ENCODE assay signal across 22 cellular contexts in the genomic region with DNA sequence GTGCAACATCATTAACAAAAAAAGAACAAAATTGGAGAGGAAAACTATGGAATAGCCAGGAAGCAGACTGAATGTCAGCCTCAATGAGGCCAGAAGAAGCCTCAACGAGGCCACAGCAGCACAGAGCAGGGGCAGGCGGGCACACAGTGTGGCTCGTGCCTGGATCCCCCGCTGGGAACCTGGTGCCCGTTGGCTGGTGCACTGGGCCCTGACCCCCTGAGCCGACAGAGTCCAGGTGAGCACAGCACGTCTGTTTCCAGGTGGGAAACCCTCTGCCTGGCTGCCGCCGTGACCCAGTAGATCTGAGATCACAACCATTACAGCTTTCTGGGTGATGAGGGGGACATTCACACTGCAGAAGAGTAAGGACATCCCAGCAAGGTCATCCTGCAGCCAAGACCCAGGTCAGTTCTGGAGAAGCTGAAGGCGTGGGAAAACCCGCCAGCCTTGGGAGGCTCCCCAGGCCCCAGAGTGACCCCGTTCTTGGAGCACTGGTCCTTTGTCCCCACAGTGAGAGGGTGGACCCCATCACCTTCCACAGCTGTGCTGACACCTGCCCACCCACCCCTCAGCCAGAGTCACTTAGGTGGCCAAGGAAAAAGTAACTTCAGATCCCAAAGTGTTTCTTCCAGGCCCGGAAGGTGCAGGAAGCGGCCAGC.
A peak's percentile ranks its signal among the peaks of the same experiment; 100 is the strongest.
DNase-seq lines count a peak whose midpoint lies in the region; ATAC-seq and TF ChIP-seq lines count a peak whose summit lies in the region.
"Had no signal": no experiment of that assay in that cellular context is flagged by ENCODE, and none has a peak within 500 bp of the region (broad histone marks: within the 10 kb centered on the region; RNA-seq: fewer than 3 reads in every experiment).

No MANE protein-coding gene starts in this region.

- H3K4me3 ChIP-seq in H7 (ENCODE audit: insufficient read depth, low read depth, low read length), result no peak overlapping the region
- no peak overlapping the region for H3K4me3 ChIP-seq in coronary artery
- no peak overlapping the region for H3K4me3 ChIP-seq in neuronal stem cell (ENCODE audit: low read length in 2 of 2)
- H3K4me3 ChIP-seq in PC-9, result no peak overlapping the region
- H3K4me3 ChIP-seq: A549; BLaER1 treated with 17β-estradiol and CSF1 and Interleukin-3, amounts not matched to agents 10 nM and 100 nM; GM12878 had no signal

- no peaks in the 10 kb centered on the region for H3K27me3 ChIP-seq in H7 (ENCODE audit: control insufficient read depth, insufficient read depth, low read length)
- H3K27me3 ChIP-seq in neuronal stem cell (ENCODE audit: control insufficient read depth in 3 of 3, insufficient read depth in 3 of 3, low read depth in 1 of 3, low read length in 3 of 3), result no peaks in the 10 kb centered on the region
- peaks cover 62% of the 10 kb centered on the region for H3K27me3 ChIP-seq in PC-9 (ENCODE audit: insufficient read depth, low read depth)
- H3K27me3 ChIP-seq: BE2C; BLaER1 treated with 17β-estradiol and CSF1 and Interleukin-3, amounts not matched to agents 10 nM and 100 nM had no signal

- H2AK5ac ChIP-seq in neuronal stem cell (ENCODE audit: low read depth, low read length), result peak overlapping the region; percentile 24

- H3K9ac ChIP-seq in neuronal stem cell (ENCODE audit: low read depth, low read length, poor library complexity), result no peak overlapping the region
- H3K9ac ChIP-seq: BLaER1 treated with 17β-estradiol and CSF1 and Interleukin-3, amounts not matched to agents 10 nM and 100 nM had no signal

- H3K4me1 ChIP-seq in neuronal stem cell (ENCODE audit: control insufficient read depth in 2 of 2, insufficient read depth in 1 of 2, low read depth in 1 of 2, low read length in 2 of 2), result no peaks in the 10 kb centered on the region
- no peaks in the 10 kb centered on the region for H3K4me1 ChIP-seq in PC-9 (replicated peaks; ENCODE audit: insufficient read depth)
- H3K4me1 ChIP-seq: A549; BE2C; BLaER1 treated with 17β-estradiol and CSF1 and Interleukin-3, amounts not matched to agents 10 nM and 100 nM had no signal

- H4K91ac ChIP-seq in neuronal stem cell (ENCODE audit: low read depth, low read length, poor library complexity), result peak overlapping the region; percentile 38

- H4K20me1 ChIP-seq in PC-9 (ENCODE audit: insufficient read depth), result no peaks in the 10 kb centered on the region
- H4K20me1 ChIP-seq: BLaER1 treated with 17β-estradiol and CSF1 and Interleukin-3, amounts not matched to agents 10 nM and 100 nM had no signal

- H3K23ac ChIP-seq in neuronal stem cell (ENCODE audit: low read depth, low read length, poor library complexity), result no peak overlapping the region

- no TSS peak for BruUV-seq in PC-9 (replicated peaks; lab: Mats Ljungman, UMichigan)

- H3K4me2 ChIP-seq in neuronal stem cell (ENCODE audit: insufficient read depth, low read length, poor library complexity, severe bottlenecking), result no peak overlapping the region
- no peak overlapping the region for H3K4me2 ChIP-seq in PC-9
- H3K4me2 ChIP-seq: A549; BLaER1 treated with 17β-estradiol and CSF1 and Interleukin-3, amounts not matched to agents 10 nM and 100 nM had no signal

- TF ChIP-seq CTCF in coronary artery (IDR thresholded peaks at IDR 0.05) (no peak), PC-9 (conservative IDR thresholded peaks at IDR 0.05) (no peak)

- H3F3A ChIP-seq in PC-9 (ENCODE audit: insufficient read depth, low read depth), result no peaks in the 10 kb centered on the region

- H2BK120ac ChIP-seq in neuronal stem cell (ENCODE audit: low read depth, low read length), result no peak overlapping the region

- H3K4ac ChIP-seq in neuronal stem cell (ENCODE audit: low read length), result no peak overlapping the region

- no peak overlapping the region for H3K14ac ChIP-seq in neuronal stem cell (ENCODE audit: low read length)

- WGBS in neuronal stem cell (ENCODE audit: extremely low coverage in 2 of 2, insufficient read length in 2 of 2, insufficient replicate concordance in 1 of 2), 2 donors, result no CpG with 5 or more reads among the region's 14 CpGs

- H2BK12ac ChIP-seq in neuronal stem cell (ENCODE audit: low read length), result no peak overlapping the region

- H2AFZ ChIP-seq in neuronal stem cell (ENCODE audit: low read length) (no peak overlapping the region), PC-9 (no peak overlapping the region)

- ATAC-seq in sciatic nerve (peak; percentile 29), HG03460 (IDR thresholded peaks at IDR 0.05; ENCODE audit: unreplicated experiment) (no peak), HG03196 (IDR thresholded peaks at IDR 0.05; ENCODE audit: unreplicated experiment) (no peak)
- ATAC-seq: A549, GM12878 had no signal

- H2BK5ac ChIP-seq in neuronal stem cell (ENCODE audit: low read length), result no peak overlapping the region

- H4K8ac ChIP-seq in neuronal stem cell (ENCODE audit: low read depth, low read length), result no peak overlapping the region

- POLR2A ChIA-PET in PC-9 (lab: Charles Lee; ENCODE audit: unreplicated experiment), result no interaction called here

- no peaks in the 10 kb centered on the region for H3K9me2 ChIP-seq in PC-9 (ENCODE audit: insufficient read depth)

- H3K18ac ChIP-seq in neuronal stem cell (ENCODE audit: low read length), result no peak overlapping the region

- H3K9me3 ChIP-seq in neuronal stem cell (replicated peaks in 1 of 2; ENCODE audit: control insufficient read depth in 2 of 2, insufficient read depth in 1 of 2, low read depth in 1 of 2, low read length in 2 of 2), result peaks cover 0 to 2% of the 10 kb centered on the region in 2 donors
- H3K9me3 ChIP-seq in PC-9 (ENCODE audit: insufficient read depth, low read depth), result no peaks in the 10 kb centered on the region
- H3K9me3 ChIP-seq: A549, BE2C had no signal

- intact Hi-C loops in sciatic nerve (cut with DNase I) (no loop called here), PC-9 (cut with micrococcal nuclease; ENCODE audit: unreplicated experiment) (no loop called here)

- H3K27ac ChIP-seq in coronary artery (no peak overlapping the region), neuronal stem cell (replicated peaks; ENCODE audit: low read length) (no peak overlapping the region), PC-9 (no peak overlapping the region)
- H3K27ac ChIP-seq: A549; BLaER1 treated with 17β-estradiol and CSF1 and Interleukin-3, amounts not matched to agents 10 nM and 100 nM had no signal

- CTCF ChIA-PET in PC-9 (lab: Charles Lee), result no interaction called here

- H3K79me1 ChIP-seq in neuronal stem cell (ENCODE audit: low read depth, low read length), result no peaks in the 10 kb centered on the region

- H3K36me3 ChIP-seq in H7 (replicated peaks; ENCODE audit: control insufficient read depth, insufficient read depth, low read length) (no peaks in the 10 kb centered on the region), neuronal stem cell (replicated peaks in 1 of 2; ENCODE audit: control insufficient read depth in 2 of 2, insufficient read depth in 2 of 2, low read length in 2 of 2) (no peaks in the 10 kb centered on the region), PC-9 (ENCODE audit: low read depth) (no peaks in the 10 kb centered on the region)
- H3K36me3 ChIP-seq: BE2C; BLaER1 treated with 17β-estradiol and CSF1 and Interleukin-3, amounts not matched to agents 10 nM and 100 nM had no signal

- DNase-seq in H7 (peak; percentile 24), coronary artery (ENCODE audit: low spot score) (peak; percentile 47), neuronal stem cell (ENCODE audit: low spot score) (no peak), sciatic nerve (ENCODE audit: low spot score) (no peak), PC-9 (no peak)
- DNase-seq: 8988T; ACHN; AML-193; BE2C; CD4-positive, alpha-beta T cell; CD8-positive, alpha-beta memory T cell; DMS 273 treated with DMSO at 0.1 percent for 48 hours; DMS79; EL; GDM1; GOT3; HCEC 1CT had no signal

- no peak overlapping the region for H2BK15ac ChIP-seq in neuronal stem cell (ENCODE audit: low read length)

- H3K79me2 ChIP-seq in PC-9 (ENCODE audit: low read depth), result no peaks in the 10 kb centered on the region

Comparison
In these comparisons a context has a peak if more than half of its experiments do, and no peak if none do; other contexts are left out.
1. DNase-seq: peak in H7 (single experiment) and coronary artery (single experiment); none in neuronal stem cell (single experiment), sciatic nerve (single experiment) and PC-9 (0 of 2).